8 cellular contexts compared by ENCODE assay signal in the genomic region with DNA sequence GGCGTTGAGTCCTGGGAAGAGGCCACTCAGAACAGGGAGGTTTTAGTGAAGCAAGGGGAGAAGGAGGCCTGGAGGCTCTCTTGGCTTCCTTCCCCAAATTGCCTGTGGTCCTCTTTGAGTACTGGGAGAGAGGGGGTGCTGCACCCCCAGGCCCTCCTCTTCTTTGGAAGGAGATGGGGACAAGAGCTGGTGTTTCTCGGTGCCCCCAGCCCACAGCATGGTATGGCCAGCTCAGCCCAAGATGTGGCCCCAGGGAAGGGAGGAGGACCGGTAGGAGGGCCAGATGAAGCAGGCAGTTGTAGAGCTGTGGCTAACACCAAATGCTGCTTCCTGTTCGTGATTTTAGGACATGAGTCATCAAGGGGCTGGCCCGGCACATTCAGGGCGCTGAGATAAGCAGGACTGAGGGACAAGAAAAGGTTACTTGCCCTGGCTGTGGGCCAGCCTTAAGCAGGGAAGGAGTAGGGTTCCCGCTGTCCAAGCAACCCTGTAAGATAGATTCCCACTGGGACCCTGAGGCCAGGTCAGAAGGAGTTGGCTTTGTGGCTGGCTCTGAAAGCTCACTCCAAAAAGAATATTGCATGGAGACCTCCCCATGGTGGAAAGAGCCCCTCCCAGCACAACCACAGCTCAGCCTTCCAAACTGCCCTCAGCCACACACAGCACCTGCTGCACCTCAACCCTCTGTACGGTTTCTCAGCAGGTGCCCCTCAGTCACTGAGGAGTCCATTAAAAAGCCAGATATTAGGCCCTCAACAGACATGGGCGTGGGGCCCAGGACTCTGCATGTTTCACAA. TPM values are rescaled to one million over a fixed set of nuclear protein-coding genes. Genes with fewer than 3 reads are reported as not detected.
A peak's percentile ranks its signal among the peaks of the same experiment; 100 is the strongest.
DNase-seq lines count a peak whose midpoint lies in the region; ATAC-seq and TF ChIP-seq lines count a peak whose summit lies in the region.

No MANE protein-coding gene starts in this region.

- no peaks in the 10 kb centered on the region for H3K9me3 ChIP-seq in Panc1 (ENCODE audit: control insufficient read depth, insufficient read depth, low read depth, low read length)

- peak overlapping the region; percentile 56 for H3K4me3 Mint-ChIP-seq in activated T-helper 2 cell treated with anti-CD3 and anti-CD28 coated beads, Interferon-gamma antibody, Interleukin-2, Interleukin-4, amounts not matched to agents 10 μg/mL and 5 μg/mL and 100 μg/mL, durations not matched to agents 14 hours and 24 hours and 36 hours (ENCODE audit: low read depth)
- no peak overlapping the region for H3K4me3 Mint-ChIP-seq in mesothelial cell of epicardium

- no peaks in the 10 kb centered on the region for H3K27me3 ChIP-seq in Panc1 (ENCODE audit: control insufficient read depth, insufficient read depth, low read length)

- peaks cover 21% of the 10 kb centered on the region for H3K4me1 ChIP-seq in Panc1 (ENCODE audit: control insufficient read depth, insufficient read depth, low read length)

- POLR2A ChIA-PET in Panc1 (lab: Charles Lee), result interaction anchor here (0.6 kb wide), 1 partner anchor 157 kb away, joined by 3 read pairs; no protein-coding TSS in a partner anchor

- CTCF ChIA-PET in Panc1 (lab: Charles Lee), result interaction anchor here (1.1 kb wide), 1 partner anchor 37 kb away, joined by 3 read pairs; no protein-coding TSS in a partner anchor

- no TSS peak for BruUV-seq in Panc1 (replicated peaks; lab: Mats Ljungman, UMichigan)

- peaks cover 3% of the 10 kb centered on the region for H3K36me3 Mint-ChIP-seq in activated T-helper 2 cell treated with anti-CD3 and anti-CD28 coated beads, Interferon-gamma antibody, Interleukin-2, Interleukin-4, amounts not matched to agents 10 μg/mL and 5 μg/mL and 100 μg/mL, durations not matched to agents 14 hours and 24 hours and 36 hours (ENCODE audit: low read depth)
- no peaks in the 10 kb centered on the region for H3K36me3 Mint-ChIP-seq in mesothelial cell of epicardium

- H3K36me3 ChIP-seq in Panc1 (ENCODE audit: control insufficient read depth, insufficient read depth, low read length), result no peaks in the 10 kb centered on the region

- H3K4me3 ChIP-seq in Panc1 (ENCODE audit: low read depth in 2 of 2, low read length in 2 of 2), result no peak overlapping the region

- in situ Hi-C loops in Panc1 (cut with HindIII; ENCODE audit: low pct_unique_long_range_greater_than_20kb, low sequenced_read_pairs), result no loop called here

- H3K27ac Mint-ChIP-seq in activated T-helper 2 cell treated with anti-CD3 and anti-CD28 coated beads, Interferon-gamma antibody, Interleukin-2, Interleukin-4, amounts not matched to agents 10 μg/mL and 5 μg/mL and 100 μg/mL, durations not matched to agents 14 hours and 24 hours and 36 hours, result peak overlapping the region; percentile 96
- no peak overlapping the region for H3K27ac Mint-ChIP-seq in mesothelial cell of epicardium

- H3K4me1 Mint-ChIP-seq in activated T-helper 2 cell treated with anti-CD3 and anti-CD28 coated beads, Interferon-gamma antibody, Interleukin-2, Interleukin-4, amounts not matched to agents 10 μg/mL and 5 μg/mL and 100 μg/mL, durations not matched to agents 14 hours and 24 hours and 36 hours (ENCODE audit: low read depth), result peaks cover 68% of the 10 kb centered on the region
- peaks cover 18% of the 10 kb centered on the region for H3K4me1 Mint-ChIP-seq in mesothelial cell of epicardium

- H3K9me3 Mint-ChIP-seq in activated T-helper 2 cell treated with anti-CD3 and anti-CD28 coated beads, Interferon-gamma antibody, Interleukin-2, Interleukin-4, amounts not matched to agents 10 μg/mL and 5 μg/mL and 100 μg/mL, durations not matched to agents 14 hours and 24 hours and 36 hours, result no peaks in the 10 kb centered on the region
- no peaks in the 10 kb centered on the region for H3K9me3 Mint-ChIP-seq in mesothelial cell of epicardium

- TF ChIP-seq CTCF in Panc1 (IDR thresholded peaks at IDR 0.05) (no peak), mesothelial cell of epicardium (IDR thresholded peaks at IDR 0.05; ENCODE audit: unreplicated experiment) (no peak)

- H3K27me3 Mint-ChIP-seq in activated T-helper 2 cell treated with anti-CD3 and anti-CD28 coated beads, Interferon-gamma antibody, Interleukin-2, Interleukin-4, amounts not matched to agents 10 μg/mL and 5 μg/mL and 100 μg/mL, durations not matched to agents 14 hours and 24 hours and 36 hours (ENCODE audit: low read depth), result no peaks in the 10 kb centered on the region
- peaks cover 23% of the 10 kb centered on the region for H3K27me3 Mint-ChIP-seq in mesothelial cell of epicardium (ENCODE audit: low read depth)

- H3K27ac ChIP-seq in Panc1 (ENCODE audit: low read length), result peak overlapping the region; percentile 40; the same call in 1 of the 2 replicates

- peak; percentile 77 for DNase-seq in activated gamma-delta T cell treated with Interleukin-2 at 50 U/mL for 16 hours
- DNase-seq in activated gamma-delta T cell (lab: John Stamatoyannopoulos, UW), result no peak
- DNase-seq in Panc1 (ENCODE audit: low read depth, low spot score), result peak; percentile 38
- DNase-seq in activated T-helper 2 cell treated with anti-CD3 and anti-CD28 coated beads, Interferon-gamma antibody, Interleukin-2, Interleukin-4, amounts not matched to agents 10 μg/mL and 5 μg/mL and 100 μg/mL, durations not matched to agents 14 hours and 24 hours and 36 hours (ENCODE audit: low spot score), result peak; percentile 79
- DNase-seq in globus pallidus (ENCODE audit: low spot score), result peak; percentile 65
- DNase-seq in sciatic nerve (ENCODE audit: low spot score), result peak; percentile 89
- DNase-seq in mesothelial cell of epicardium (ENCODE audit: low spot score in 2 of 2, unreplicated experiment in 2 of 2), result no peak

- intact Hi-C loops in Panc1 (cut with micrococcal nuclease; ENCODE audit: unreplicated experiment), result no loop called here
- intact Hi-C loops in activated T-helper 2 cell treated with anti-CD3 and anti-CD28 coated beads, Interferon-gamma antibody, Interleukin-2, Interleukin-4, amounts not matched to agents 10 μg/mL and 5 μg/mL and 100 μg/mL, durations not matched to agents 14 hours and 24 hours and 36 hours (cut with micrococcal nuclease), result loop anchor here (2.0 to 5.0 kb wide), 2 partner anchors 17 to 115 kb away; no protein-coding TSS in a partner anchor
- intact Hi-C loops in sciatic nerve (cut with DNase I), result no loop called here

- peak; percentile 65 for ATAC-seq in HG03025 (IDR thresholded peaks at IDR 0.05; ENCODE audit: low FRiP score, unreplicated experiment)
- peak; percentile 87 for ATAC-seq in Panc1
- peak; percentile 90 for ATAC-seq in sciatic nerve

RNA-seq across cellular contexts. Expression of a gene that starts 4.9 kb away (rescaled TPM):
- total RNA-seq in Panc1 (2021; ENCODE audit: unreplicated experiment) (18.8 TPM), sciatic nerve (90.9 TPM), mesothelial cell of epicardium (2.9 to 3.1 TPM (median 2.9 TPM) in 3 replicates)
- 11.3 TPM for polyA plus RNA-seq in Panc1 (2012; ENCODE audit: insufficient read length)
- 150 and 153 TPM in 2 replicates for total RNA-seq in activated T-helper 2 cell treated with anti-CD3 and anti-CD28 coated beads, Interferon-gamma antibody, Interleukin-2, Interleukin-4, amounts not matched to agents 10 μg/mL and 5 μg/mL and 100 μg/mL, durations not matched to agents 14 hours and 24 hours and 36 hours

Comparison
In these comparisons a context has a peak if more than half of its experiments do, and no peak if none do; other contexts are left out.
1. DNase-seq: peak in activated gamma-delta T cell treated with Interleukin-2 at 50 U/mL for 16 hours (single experiment), Panc1 (single experiment), activated T-helper 2 cell treated with anti-CD3 and anti-CD28 coated beads, Interferon-gamma antibody, Interleukin-2, Interleukin-4, amounts not matched to agents 10 μg/mL and 5 μg/mL and 100 μg/mL, durations not matched to agents 14 hours and 24 hours and 36 hours (single experiment), globus pallidus (single experiment) and sciatic nerve (single experiment); none in activated gamma-delta T cell (single experiment) and mesothelial cell of epicardium (0 of 2).
2. Peak in every context shown above with its lines, with median percentiles within 50 percentile points of each other: ATAC-seq.